In genomic region chr3:27281671-27282150, GRCh38 we compare ENCODE assay signal across 14 cellular contexts.
"Had no signal": no experiment of that assay in that cellular context is flagged by ENCODE, and none has a peak within 500 bp of the region (broad histone marks: within the 10 kb centered on the region; RNA-seq: fewer than 3 reads in every experiment).

No MANE protein-coding gene starts in this region.

- H3K4me3 Mint-ChIP-seq: activated naive CD8-positive, alpha-beta T cell treated with anti-CD3 and anti-CD28 coated beads for 36 hours; stimulated activated naive CD8-positive, alpha-beta T cell treated with anti-CD3 and anti-CD28 coated beads, Interleukin-15, Interleukin-2, amounts not matched to agents 100 ng/mL and 50 ng/mL, for 24 hours; T-helper 17 cell had no signal

- H3K9me3 Mint-ChIP-seq: activated naive CD8-positive, alpha-beta T cell treated with anti-CD3 and anti-CD28 coated beads for 36 hours; stimulated activated naive CD8-positive, alpha-beta T cell treated with anti-CD3 and anti-CD28 coated beads, Interleukin-15, Interleukin-2, amounts not matched to agents 100 ng/mL and 50 ng/mL, for 24 hours had no signal

- H3K27ac Mint-ChIP-seq: activated naive CD8-positive, alpha-beta T cell treated with anti-CD3 and anti-CD28 coated beads for 36 hours; stimulated activated naive CD8-positive, alpha-beta T cell treated with anti-CD3 and anti-CD28 coated beads, Interleukin-15, Interleukin-2, amounts not matched to agents 100 ng/mL and 50 ng/mL, for 24 hours; T-helper 17 cell had no signal

- H3K27ac ChIP-seq: left lung, psoas muscle, thoracic aorta had no signal

- H3K27me3 Mint-ChIP-seq: activated naive CD8-positive, alpha-beta T cell treated with anti-CD3 and anti-CD28 coated beads for 36 hours; stimulated activated naive CD8-positive, alpha-beta T cell treated with anti-CD3 and anti-CD28 coated beads, Interleukin-15, Interleukin-2, amounts not matched to agents 100 ng/mL and 50 ng/mL, for 24 hours; T-helper 17 cell had no signal

- H3K9me3 ChIP-seq: left lung, psoas muscle, thoracic aorta had no signal

- H3K4me3 ChIP-seq: left lung, psoas muscle, thoracic aorta had no signal

- H3K27me3 ChIP-seq: left lung had no signal

- H3K4me1 ChIP-seq: left lung, psoas muscle had no signal

- H3K4me1 Mint-ChIP-seq: activated naive CD8-positive, alpha-beta T cell treated with anti-CD3 and anti-CD28 coated beads for 36 hours; T-helper 17 cell had no signal

- DNase-seq: activated CD4-positive, CD25-positive, alpha-beta regulatory T cell; activated effector memory CD4-positive, alpha-beta T cell treated with Interleukin-2 at 50 U/mL for 16 hours; activated naive CD8-positive, alpha-beta T cell treated with anti-CD3 and anti-CD28 coated beads for 36 hours; activated T-cell treated with anti-CD3 and anti-CD28 coated beads, Interleukin-2, amount 50 U/mL, for 1 hour; cerebellar nuclear complex; hippocampal formation; left lung; mesenchymal stem cell; psoas muscle; stimulated activated CD4-positive, alpha-beta T cell treated with anti-CD3 and anti-CD28 coated beads, Interleukin-4, amount 100 ng/mL, for 1 hour; stimulated activated CD8-positive, alpha-beta memory T cell treated with anti-CD3 and anti-CD28 coated beads, Interleukin-4, amount 100 ng/mL, for 48 hours; T-helper 17 cell had no signal

- H3K36me3 ChIP-seq: left lung, thoracic aorta had no signal

- H3K36me3 Mint-ChIP-seq: activated naive CD8-positive, alpha-beta T cell treated with anti-CD3 and anti-CD28 coated beads for 36 hours had no signal
